Comparison of ENCODE assay signal across 1 cellular context in genomic region chr20:41482647-41483552, GRCh38.
TF ChIP-seq lines count a peak whose summit lies in the region.

No MANE protein-coding gene starts in this region.

TF ChIP-seq in SK-N-SH, 30 proteins besides CTCF, POLR2A, EP300 and RAD21 (continued from another document):
- 0 out of 2 replicates have a peak, but pooled peaks have one; percentile 11 for TF ChIP-seq USF1 (IDR thresholded peaks at IDR 0.05; ENCODE audit: borderline replicate concordance, low read depth)
- TF ChIP-seq MEF2A (IDR thresholded peaks at IDR 0.05; ENCODE audit: borderline replicate concordance, low read depth), result 0 out of 2 replicates have a peak, but pooled peaks have one; percentile 58
- no peak for TF ChIP-seq SMC3 (IDR thresholded peaks at IDR 0.05; ENCODE audit: low read depth, low read length)
- TF ChIP-seq TCF12 (IDR thresholded peaks at IDR 0.05), result peak; percentile 85
- no peak for TF ChIP-seq MAX (IDR thresholded peaks at IDR 0.05; ENCODE audit: low read depth)
- peak; percentile 83; the same call in 1 of the 2 replicates for TF ChIP-seq FOSL2 (IDR thresholded peaks at IDR 0.05; ENCODE audit: borderline replicate concordance, low read depth)
- TF ChIP-seq JUND (IDR thresholded peaks at IDR 0.05), result peak; percentile 91
- TF ChIP-seq ZBTB33 (IDR thresholded peaks at IDR 0.05; ENCODE audit: borderline replicate concordance, low read depth), result no peak
- no peak for TF ChIP-seq SIN3A (IDR thresholded peaks at IDR 0.05; ENCODE audit: borderline replicate concordance, low read depth, low read length)
- no peak for TF ChIP-seq EZH2phosphoT487 (IDR thresholded peaks at IDR 0.05; ENCODE audit: borderline replicate concordance, low read depth)
- no peak for TF ChIP-seq RCOR1 (IDR thresholded peaks at IDR 0.05; ENCODE audit: low read length)
- TF ChIP-seq NFIC (IDR thresholded peaks at IDR 0.05; ENCODE audit: borderline replicate concordance), result peak; percentile 46; the same call in 1 of the 2 replicates
- no peak for TF ChIP-seq POLR2AphosphoS5 (IDR thresholded peaks at IDR 0.05; ENCODE audit: low read depth, low read length)
- no peak for TF ChIP-seq USF2 (IDR thresholded peaks at IDR 0.05; ENCODE audit: borderline replicate concordance, low read depth, low read length)
- peak; percentile 96 for TF ChIP-seq TEAD4 (IDR thresholded peaks at IDR 0.05; ENCODE audit: borderline replicate concordance, insufficient read depth)
